ENCODE assay signal across 18 cellular contexts in the genomic region with DNA sequence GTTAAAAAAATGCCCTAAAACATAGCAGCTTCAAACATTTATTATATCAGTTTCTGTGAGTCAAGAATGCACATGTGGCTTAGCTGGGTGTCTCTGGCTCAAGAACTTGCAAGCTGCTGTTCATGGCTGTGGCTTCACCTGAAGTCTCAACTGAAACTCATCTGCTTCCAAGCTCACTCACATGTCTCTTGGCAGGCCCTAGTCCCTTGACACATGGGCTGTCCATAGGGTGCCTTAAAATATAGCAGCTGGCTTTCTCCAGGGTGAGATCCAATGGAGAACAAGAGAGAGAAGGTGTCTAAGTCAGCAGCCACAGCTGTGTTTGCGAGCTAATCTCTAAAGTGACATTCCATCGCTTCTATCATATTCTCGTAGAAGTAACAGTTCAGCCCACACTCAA.
DNase-seq lines count a peak whose midpoint lies in the region; ATAC-seq and TF ChIP-seq lines count a peak whose summit lies in the region.
"Had no signal": no experiment of that assay in that cellular context is flagged by ENCODE, and none has a peak within 500 bp of the region (broad histone marks: within the 10 kb centered on the region; RNA-seq: fewer than 3 reads in every experiment).

No MANE protein-coding gene starts in this region.

- H3F3A ChIP-seq in PC-3 (ENCODE audit: low read length, unreplicated experiment) (peaks cover 4% of the 10 kb centered on the region), neural progenitor cell (ENCODE audit: low read depth) (no peaks in the 10 kb centered on the region)

- no peaks in the 10 kb centered on the region for H4K20me1 ChIP-seq in H9 (ENCODE audit: control insufficient read depth, insufficient read depth, insufficient read length)
- H4K20me1 ChIP-seq in IMR-90 (ENCODE audit: insufficient read depth, low read length) = no peaks in the 10 kb centered on the region
- no peaks in the 10 kb centered on the region for H4K20me1 ChIP-seq in PC-3 (ENCODE audit: low read length)
- H4K20me1 ChIP-seq in neural progenitor cell (ENCODE audit: low read depth) = no peaks in the 10 kb centered on the region

- no peak overlapping the region for H3K14ac ChIP-seq in H9 (ENCODE audit: insufficient read depth, low read length)
- H3K14ac ChIP-seq in IMR-90 (replicated peaks; ENCODE audit: low read depth, low read length) = no peak overlapping the region

- H3K4me3 ChIP-seq in IMR-90 (ENCODE audit: insufficient read depth, low read depth, low read length) (no peak overlapping the region), PC-3 (ENCODE audit: low read length) (no peak overlapping the region), neural progenitor cell (no peak overlapping the region)
- H3K4me3 ChIP-seq: GM23338 had no signal

- H2BK20ac ChIP-seq in H9 (ENCODE audit: low read depth, low read length, poor library complexity, severe bottlenecking) (no peak overlapping the region), IMR-90 (ENCODE audit: low read depth, low read length) (peak overlapping the region; percentile 5; the same call in 1 of the 2 replicates)

- no peak overlapping the region for H2BK12ac ChIP-seq in H9 (ENCODE audit: insufficient read length, low read depth, low read length)

- H3K27ac Mint-ChIP-seq in H9 (no peak overlapping the region; a peak in 1 of 7 replicates), neural progenitor cell (no peak overlapping the region)
- H3K27ac Mint-ChIP-seq: CD4-positive, CD25-positive, alpha-beta regulatory T cell; GM23338; IgD-negative memory B cell had no signal

- 0 out of 2 replicates have a peak, but pooled peaks cover 3% of the 10 kb centered on the region for H3K9me1 ChIP-seq in IMR-90 (ENCODE audit: insufficient read depth, low read length)

- WGBS in H9 (ENCODE audit: extremely low coverage, insufficient read length, low lambda C conversion rate) = no CpG with 5 or more reads among the region's 3 CpGs
- no CpG with 5 or more reads among the region's 3 CpGs for WGBS in IMR-90 (ENCODE audit: extremely low coverage in 2 of 2, insufficient read length in 1 of 2), 2 experiments

- H3K27me3 Mint-ChIP-seq in H9 (ENCODE audit: low read depth) (no peaks in the 10 kb centered on the region), neural progenitor cell (ENCODE audit: insufficient read depth, low read depth) (no peaks in the 10 kb centered on the region)
- H3K27me3 Mint-ChIP-seq: CD4-positive, CD25-positive, alpha-beta regulatory T cell; IgD-negative memory B cell had no signal

- no peaks in the 10 kb centered on the region for H3K23me2 ChIP-seq in H9 (ENCODE audit: insufficient read length, low read depth, low read length, poor library complexity, severe bottlenecking)

- in situ Hi-C loops in IMR-90 (cut with MboI; ENCODE audit: low sequenced_read_pairs) = no loop called here

- H3K56ac ChIP-seq in H9 (ENCODE audit: insufficient read length, low read depth, low read length) (no peak overlapping the region), IMR-90 (ENCODE audit: extremely low read depth, insufficient read depth, low read length) (no peak overlapping the region)

- H3K4me3 Mint-ChIP-seq in H9 = no peak overlapping the region
- no peak overlapping the region for H3K4me3 Mint-ChIP-seq in neural progenitor cell
- H3K4me3 Mint-ChIP-seq: CD4-positive, CD25-positive, alpha-beta regulatory T cell; GM23338; IgD-negative memory B cell had no signal

- no peak overlapping the region for H3K4ac ChIP-seq in H9 (ENCODE audit: low read depth, low read length)
- H3K4ac ChIP-seq in IMR-90 (ENCODE audit: low read depth, low read length) = no peak overlapping the region

- POLR2A ChIA-PET in IMR-90 (lab: Charles Lee; ENCODE audit: unreplicated experiment) = interaction anchor here (0.9 kb wide), 1 partner anchor 150 kb away, joined by 9 read pairs; no protein-coding TSS in a partner anchor
- POLR2A ChIA-PET in PC-3 (lab: Charles Lee; ENCODE audit: unreplicated experiment) = no interaction called here

- H3K36me3 Mint-ChIP-seq in H9 (ENCODE audit: insufficient read depth in 1 of 3, low read depth in 3 of 3) (no peaks in the 10 kb centered on the region), neural progenitor cell (no peaks in the 10 kb centered on the region)
- H3K36me3 Mint-ChIP-seq: CD4-positive, CD25-positive, alpha-beta regulatory T cell; IgD-negative memory B cell had no signal

- BruUV-seq in IMR-90 (replicated peaks; lab: Mats Ljungman, UMichigan) = no TSS peak
- no TSS peak for BruUV-seq in PC-3 (replicated peaks; lab: Mats Ljungman, UMichigan)

- H2AK9ac ChIP-seq in IMR-90 (replicated peaks; ENCODE audit: low read depth, low read length, poor library complexity) = no peak overlapping the region

- TF ChIP-seq RAD21 in IMR-90 (IDR thresholded peaks at IDR 0.05; ENCODE audit: low read length) = no peak

- H3K4me2 ChIP-seq in H9 (ENCODE audit: insufficient read depth, insufficient read length, low read length) (no peak overlapping the region), IMR-90 (ENCODE audit: low read depth, low read length) (no peak overlapping the region), PC-3 (ENCODE audit: low read length) (no peak overlapping the region), neural progenitor cell (peak overlapping the region; percentile 26)
- H3K4me2 ChIP-seq: GM23338 had no signal

- H3K36me3 ChIP-seq in IMR-90 (ENCODE audit: control insufficient read depth, insufficient read depth, low read length) = no peaks in the 10 kb centered on the region
- no peaks in the 10 kb centered on the region for H3K36me3 ChIP-seq in PC-3 (ENCODE audit: low read depth, low read length)
- no peaks in the 10 kb centered on the region for H3K36me3 ChIP-seq in neural progenitor cell

- no peak overlapping the region for H3K18ac ChIP-seq in H9 (ENCODE audit: insufficient read length, low read depth, low read length)
- no peak overlapping the region for H3K18ac ChIP-seq in IMR-90 (ENCODE audit: low read depth, low read length)

- no peak overlapping the region for H2BK15ac ChIP-seq in H9 (ENCODE audit: low read depth, low read length)
- no peak overlapping the region for H2BK15ac ChIP-seq in IMR-90 (ENCODE audit: low read depth, low read length)

- dilution Hi-C loops in IMR-90 (cut with HindIII; ENCODE audit: low sequenced_read_pairs, unreplicated experiment) = no loop called here

- H3K9me3 ChIP-seq in H9 (ENCODE audit: control insufficient read depth, low read depth, low read length) (no peaks in the 10 kb centered on the region), IMR-90 (ENCODE audit: control insufficient read depth, insufficient read depth, low read length) (no peaks in the 10 kb centered on the region), PC-3 (ENCODE audit: low read length) (no peaks in the 10 kb centered on the region), neural progenitor cell (ENCODE audit: low read depth) (no peaks in the 10 kb centered on the region)

- DNase-seq in H9 (no peak), IMR-90 (no peak), PC-3 (no peak), neural progenitor cell (ENCODE audit: low spot score) (no peak), NK-92 (lab: John Stamatoyannopoulos, UW; ENCODE audit: unreplicated experiment) (no peak)
- no peak for DNase-seq in activated effector memory CD4-positive, alpha-beta T cell treated with Interleukin-2 at 50 U/mL for 16 hours
- no peak for DNase-seq in activated naive CD4-positive, alpha-beta T cell treated with anti-CD3 and anti-CD28 coated beads, Interleukin-2, amount 50 U/mL, for 16 hours
- DNase-seq: CD4-positive, CD25-positive, alpha-beta regulatory T cell; COR-L47; GDM1; NCI-H1417; NCI-H187; NCI-H446 treated with DMSO at 0.1 percent for 48 hours; NCI-H526 treated with DMSO at 0.1 percent for 48 hours; Right ventricle myocardium superior had no signal

- H4K5ac ChIP-seq in H9 (ENCODE audit: insufficient read length, low read depth, low read length) (no peak overlapping the region), IMR-90 (ENCODE audit: low read depth, low read length) (no peak overlapping the region)

- TF ChIP-seq POLR2A in IMR-90 (IDR thresholded peaks at IDR 0.05; ENCODE audit: low read depth, low read length) = no peak

- H4K8ac ChIP-seq in H9 (replicated peaks; ENCODE audit: insufficient read length, low read depth, low read length) = no peak overlapping the region
- H4K8ac ChIP-seq in IMR-90 (ENCODE audit: low read depth in 2 of 2, low read length in 2 of 2) = no peak overlapping the region

- H3K23ac ChIP-seq in H9 (ENCODE audit: insufficient read length, low read depth, low read length) = no peak overlapping the region
- 0 out of 2 replicates have a peak overlapping the region, but pooled peaks have one; percentile 10 for H3K23ac ChIP-seq in IMR-90 (ENCODE audit: low read depth, low read length)

- H3K79me1 ChIP-seq in H9 (ENCODE audit: insufficient read depth, low read depth, low read length, poor library complexity, severe bottlenecking) (no peaks in the 10 kb centered on the region), IMR-90 (ENCODE audit: low read depth in 1 of 2, low read length in 2 of 2) (no peaks in the 10 kb centered on the region)

- H2AK5ac ChIP-seq in H9 (ENCODE audit: insufficient read length, low read length) (no peak overlapping the region), IMR-90 (ENCODE audit: low read depth, low read length) (no peak overlapping the region)

- no peak overlapping the region for H3T11ph ChIP-seq in H9 (ENCODE audit: low read length)

- H2BK120ac ChIP-seq in H9 (ENCODE audit: low read depth, low read length, poor library complexity, severe bottlenecking) = no peak overlapping the region
- H2BK120ac ChIP-seq in IMR-90 (ENCODE audit: low read depth, low read length) = peak overlapping the region; percentile 19; the same call in 1 of the 2 replicates

- intact Hi-C loops in IMR-90 (cut with micrococcal nuclease) (loop anchor here (5.0 to 10.0 kb wide), 2 partner anchors 99 to 146 kb away; no protein-coding TSS in a partner anchor), PC-3 (cut with micrococcal nuclease) (no loop called here)

- 0 out of 2 replicates have a peak, but pooled peaks cover 3% of the 10 kb centered on the region for H3K9me2 ChIP-seq in PC-3 (replicated peaks; ENCODE audit: low read length)

- no peak overlapping the region for H2BK5ac ChIP-seq in H9 (ENCODE audit: insufficient read length, low read length)
- H2BK5ac ChIP-seq in IMR-90 (ENCODE audit: low read depth, low read length, poor library complexity, severe bottlenecking) = no peak overlapping the region

- ATAC-seq in IMR-90 (ENCODE audit: low read depth) = no peak
- no peak for ATAC-seq in PC-3
- ATAC-seq: GM23338, HCT116 had no signal

- H3K79me2 ChIP-seq in H9 (ENCODE audit: insufficient read depth, low read length) (no peaks in the 10 kb centered on the region), PC-3 (ENCODE audit: low read length) (no peaks in the 10 kb centered on the region), neural progenitor cell (ENCODE audit: low read depth) (no peaks in the 10 kb centered on the region)

- H3K4me1 Mint-ChIP-seq in H9 = no peaks in the 10 kb centered on the region
- H3K4me1 Mint-ChIP-seq in neural progenitor cell = peaks cover 3% of the 10 kb centered on the region
- H3K4me1 Mint-ChIP-seq: CD4-positive, CD25-positive, alpha-beta regulatory T cell; GM23338 had no signal

- H3K9ac ChIP-seq in H9 (ENCODE audit: extremely low read depth, insufficient read length, low read length) = peak overlapping the region; percentile 7
- no peak overlapping the region for H3K9ac ChIP-seq in IMR-90 (ENCODE audit: low read depth, low read length)
- no peak overlapping the region for H3K9ac ChIP-seq in PC-3 (ENCODE audit: low read length)
- H3K9ac ChIP-seq in neural progenitor cell = no peak overlapping the region

- CTCF ChIA-PET in IMR-90 (lab: Yijun Ruan, JAX) = no interaction called here
- CTCF ChIA-PET in PC-3 (lab: Charles Lee) = no interaction called here

- H4K91ac ChIP-seq in H9 (ENCODE audit: insufficient read length, low read depth, low read length) (no peak overlapping the region), IMR-90 (ENCODE audit: insufficient read depth, low read depth, low read length) (no peak overlapping the region)

- no peaks in the 10 kb centered on the region for H3K4me1 ChIP-seq in H9 (ENCODE audit: insufficient read depth, low read length)
- peaks cover 3% of the 10 kb centered on the region; the same call in 1 of the 2 replicates for H3K4me1 ChIP-seq in IMR-90 (ENCODE audit: control insufficient read depth, insufficient read depth, low read length)
- H3K4me1 ChIP-seq in PC-3 (ENCODE audit: insufficient read depth, low read length) = peaks cover 14% of the 10 kb centered on the region
- peaks cover 13% of the 10 kb centered on the region for H3K4me1 ChIP-seq in neural progenitor cell

- no peak overlapping the region for H2AFZ ChIP-seq in H9 (ENCODE audit: low read length)
- no peak overlapping the region for H2AFZ ChIP-seq in IMR-90 (replicated peaks; ENCODE audit: low read length, poor library complexity)
- 0 out of 2 replicates have a peak overlapping the region, but pooled peaks have one; percentile 6 for H2AFZ ChIP-seq in PC-3 (ENCODE audit: low read length)
- no peak overlapping the region for H2AFZ ChIP-seq in neural progenitor cell (replicated peaks)

- H3K27me3 ChIP-seq in H9 (ENCODE audit: insufficient read depth, low read length) (no peaks in the 10 kb centered on the region), IMR-90 (ENCODE audit: control insufficient read depth, insufficient read depth, low read length) (no peaks in the 10 kb centered on the region), PC-3 (ENCODE audit: low read length) (no peaks in the 10 kb centered on the region), neural progenitor cell (no peaks in the 10 kb centered on the region)

- H3K27ac ChIP-seq in H9 (ENCODE audit: insufficient read length, low read depth, low read length) (no peak overlapping the region), IMR-90 (ENCODE audit: insufficient read depth, low read length) (no peak overlapping the region), PC-3 (ENCODE audit: low read length) (no peak overlapping the region), neural progenitor cell (no peak overlapping the region)

- TF ChIP-seq CTCF in H9 (conservative IDR thresholded peaks at IDR 0.05) (no peak), IMR-90 (conservative IDR thresholded peaks at IDR 0.05; ENCODE audit: low read depth, low read length) (no peak), PC-3 (conservative IDR thresholded peaks at IDR 0.05; ENCODE audit: low read depth, low read length) (no peak), neural progenitor cell (IDR thresholded peaks at IDR 0.05) (no peak)

- H3K9me3 Mint-ChIP-seq in H9 = no peaks in the 10 kb centered on the region
- no peaks in the 10 kb centered on the region for H3K9me3 Mint-ChIP-seq in neural progenitor cell
- H3K9me3 Mint-ChIP-seq: GM23338 had no signal
